Comparison of ENCODE assay signal across 14 cellular contexts in the genomic region with DNA sequence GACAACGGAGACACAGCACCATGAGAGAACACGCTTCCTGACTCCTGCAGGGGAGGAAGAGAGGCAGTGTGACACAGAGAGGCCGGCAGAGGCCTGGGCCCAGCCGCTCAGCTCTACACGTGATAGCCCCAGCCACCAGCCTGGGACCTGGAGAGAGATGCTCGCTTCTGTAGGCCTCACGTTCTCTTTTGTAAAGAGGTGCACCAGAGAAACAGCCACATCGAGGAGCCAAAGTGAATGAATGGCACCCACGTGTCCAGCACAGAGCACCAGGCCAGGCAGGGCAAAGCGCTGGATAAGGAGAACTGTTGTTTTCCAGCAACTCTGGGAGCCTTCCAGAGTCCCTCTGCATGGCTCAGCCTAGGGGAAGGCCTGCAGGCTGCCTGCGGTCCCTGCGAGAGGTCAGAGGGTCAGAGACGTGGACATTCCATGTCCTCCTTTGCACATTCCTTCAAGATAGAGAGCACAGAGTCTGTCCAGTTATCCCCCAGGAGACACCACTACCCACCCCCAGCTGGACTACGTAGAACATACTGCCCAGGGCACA. TPM values are rescaled to one million over a fixed set of nuclear protein-coding genes. Genes with fewer than 3 reads are reported as not detected.
DNase-seq lines count a peak whose midpoint lies in the region; ATAC-seq and TF ChIP-seq lines count a peak whose summit lies in the region.
"Had no signal": no experiment of that assay in that cellular context is flagged by ENCODE, and none has a peak within 500 bp of the region (broad histone marks: within the 10 kb centered on the region; RNA-seq: fewer than 3 reads in every experiment).

No MANE protein-coding gene starts in this region.

- no peak for TF ChIP-seq CTCF in ascending aorta (IDR thresholded peaks at IDR 0.05)
- no peak for TF ChIP-seq CTCF in heart right ventricle (IDR thresholded peaks at IDR 0.05)
- TF ChIP-seq CTCF in osteoblast (IDR thresholded peaks at IDR 0.05; ENCODE audit: extremely low read depth, low read depth, low read length), result no peak
- TF ChIP-seq CTCF in transverse colon (IDR thresholded peaks at IDR 0.05), result no peak
- TF ChIP-seq CTCF in psoas muscle (IDR thresholded peaks at IDR 0.05), result no peak

- H3K4me2 ChIP-seq in osteoblast (ENCODE audit: insufficient read depth, low read length), result no peak overlapping the region

- H3K36me3 ChIP-seq in ascending aorta (peaks cover 10 to 19% of the 10 kb centered on the region in 2 donors), heart right ventricle (peaks cover 0 to 35% (median 5%) of the 10 kb centered on the region in 9 donors), osteoblast (ENCODE audit: insufficient read depth, low read length) (no peaks in the 10 kb centered on the region), transverse colon (no peaks in the 10 kb centered on the region), psoas muscle (ENCODE audit: insufficient read depth in 1 of 2, low read depth in 1 of 2) (peaks cover 0 to 4% of the 10 kb centered on the region in 2 donors)

- CTCF ChIA-PET in activated CD4-positive, alpha-beta memory T cell treated with anti-CD3 and anti-CD28 coated beads, Interleukin-2, amount 10 ng/mL, durations not matched to agents 7 days and 5 days (lab: Charles Lee), result no interaction called here

- H3K27me3 ChIP-seq in ascending aorta (no peaks in the 10 kb centered on the region), heart right ventricle (peaks cover 0 to 34% (median 0%) of the 10 kb centered on the region in 7 donors), osteoblast (ENCODE audit: insufficient read depth, low read length) (peaks cover 32% of the 10 kb centered on the region), transverse colon (peaks cover 32% of the 10 kb centered on the region), psoas muscle (ENCODE audit: insufficient read depth in 3 of 3, low read length in 2 of 3) (peaks cover 0 to 1% (median 0%) of the 10 kb centered on the region in 3 donors)

- DNase-seq in ascending aorta (ENCODE audit: low spot score in 2 of 2) (no peak), heart right ventricle (peak in 1 of 2 donors; percentile 13), osteoblast (ENCODE audit: insufficient read length, low spot score, missing footprints) (peak; percentile 94), transverse colon (peak; percentile 4), cortex of kidney (lab: John Stamatoyannopoulos, UW) (no peak), psoas muscle (no peak)
- DNase-seq in activated CD4-positive, alpha-beta memory T cell treated with anti-CD3 and anti-CD28 coated beads, Interleukin-2, amount 10 ng/mL, durations not matched to agents 7 days and 5 days, result no peak
- DNase-seq: activated CD4-positive, alpha-beta T cell treated with anti-CD3 and anti-CD28 coated beads for 4 hours; GDM1; KBM-7 had no signal

- H3K27ac Mint-ChIP-seq in activated CD4-positive, alpha-beta memory T cell treated with anti-CD3 and anti-CD28 coated beads, Interleukin-2, amount 10 ng/mL, durations not matched to agents 7 days and 5 days, result no peak overlapping the region
- H3K27ac Mint-ChIP-seq: CD4-positive, alpha-beta memory T cell had no signal

- H3K9me3 ChIP-seq in ascending aorta (no peaks in the 10 kb centered on the region), heart right ventricle (no peaks in the 10 kb centered on the region), osteoblast (ENCODE audit: low read depth, low read length) (no peaks in the 10 kb centered on the region), transverse colon (no peaks in the 10 kb centered on the region), psoas muscle (no peaks in the 10 kb centered on the region)

- peaks cover 43 to 68% of the 10 kb centered on the region in 2 donors for H3K4me1 ChIP-seq in ascending aorta
- peaks cover 78 to 97% (median 92%) of the 10 kb centered on the region in 9 donors for H3K4me1 ChIP-seq in heart right ventricle
- no peaks in the 10 kb centered on the region for H3K4me1 ChIP-seq in osteoblast (ENCODE audit: insufficient read depth, low read length)
- peaks cover 26 to 50% (median 37%) of the 10 kb centered on the region in 4 donors for H3K4me1 ChIP-seq in transverse colon
- H3K4me1 ChIP-seq in psoas muscle, result peaks cover 6% of the 10 kb centered on the region

- in situ Hi-C loops in transverse colon (cut with MboI; ENCODE audit: low pct_ligation_motif_present in 1 of 4, low pct_unique_long_range_greater_than_20kb in 1 of 4, low sequenced_read_pairs in 3 of 4), result no loop called here

- POLR2A ChIA-PET in activated CD4-positive, alpha-beta memory T cell treated with anti-CD3 and anti-CD28 coated beads, Interleukin-2, amount 10 ng/mL, durations not matched to agents 7 days and 5 days (lab: Charles Lee), result no interaction called here

- TF ChIP-seq EP300 in transverse colon (IDR thresholded peaks at IDR 0.05; ENCODE audit: low read depth), result no peak

- WGBS in heart right ventricle, 2 donors, result 41 to 52% methylated on average over 14 of the region's 14 CpGs
- WGBS in transverse colon (ENCODE audit: low coverage in 1 of 2), 2 donors, result 79% methylated on average over 14 of the region's 14 CpGs; no CpG with 5 or more reads in 1 of the 2 donors
- WGBS in psoas muscle, 3 donors, result 80 to 81% (median 81%) methylated on average over 14 of the region's 14 CpGs

- no peak overlapping the region for H2AFZ ChIP-seq in osteoblast (ENCODE audit: low read length)

- H3K27me3 Mint-ChIP-seq in activated CD4-positive, alpha-beta memory T cell treated with anti-CD3 and anti-CD28 coated beads, Interleukin-2, amount 10 ng/mL, durations not matched to agents 7 days and 5 days, result peaks cover 29% of the 10 kb centered on the region

- H3K4me3 ChIP-seq in ascending aorta (peak overlapping the region in 1 of 2 donors; percentile 2), heart right ventricle (peak overlapping the region in 1 of 10 donors; percentile 15), osteoblast (ENCODE audit: insufficient read depth, low read length) (no peak overlapping the region), transverse colon (no peak overlapping the region), psoas muscle (no peak overlapping the region)

- H4K20me1 ChIP-seq in osteoblast (ENCODE audit: insufficient read depth, low read length), result no peaks in the 10 kb centered on the region

- H3K4me3 Mint-ChIP-seq in activated CD4-positive, alpha-beta memory T cell treated with anti-CD3 and anti-CD28 coated beads, Interleukin-2, amount 10 ng/mL, durations not matched to agents 7 days and 5 days, result no peak overlapping the region
- H3K4me3 Mint-ChIP-seq: brain; CD4-positive, alpha-beta memory T cell had no signal

- TF ChIP-seq POLR2A in transverse colon (IDR thresholded peaks at IDR 0.05), result no peak

- H3K9me3 Mint-ChIP-seq in activated CD4-positive, alpha-beta memory T cell treated with anti-CD3 and anti-CD28 coated beads, Interleukin-2, amount 10 ng/mL, durations not matched to agents 7 days and 5 days, result no peaks in the 10 kb centered on the region
- H3K9me3 Mint-ChIP-seq: CD4-positive, alpha-beta memory T cell had no signal

- H3K79me2 ChIP-seq in osteoblast (ENCODE audit: insufficient read depth, low read length), result no peaks in the 10 kb centered on the region

- intact Hi-C loops in ascending aorta (cut with DNase I) (no loop called here), heart right ventricle (cut with DNase I) (no loop called here), transverse colon (cut with DNase I; ENCODE audit: low total_unique reads) (no loop called here), psoas muscle (cut with DNase I) (no loop called here)

- H3K27ac ChIP-seq in ascending aorta, result peak overlapping the region; percentile 60 to 82
- peak overlapping the region; percentile 56 to 95 (median 84) for H3K27ac ChIP-seq in heart right ventricle
- H3K27ac ChIP-seq in osteoblast (ENCODE audit: low read depth, low read length), result no peak overlapping the region
- H3K27ac ChIP-seq in transverse colon, result peak overlapping the region; percentile 81 to 91 (median 86)
- H3K27ac ChIP-seq in psoas muscle, result no peak overlapping the region

- H3K36me3 Mint-ChIP-seq in activated CD4-positive, alpha-beta memory T cell treated with anti-CD3 and anti-CD28 coated beads, Interleukin-2, amount 10 ng/mL, durations not matched to agents 7 days and 5 days (ENCODE audit: low read depth), result no peaks in the 10 kb centered on the region
- H3K36me3 Mint-ChIP-seq: brain; CD4-positive, alpha-beta memory T cell had no signal

- no peaks in the 10 kb centered on the region for H3K4me1 Mint-ChIP-seq in activated CD4-positive, alpha-beta memory T cell treated with anti-CD3 and anti-CD28 coated beads, Interleukin-2, amount 10 ng/mL, durations not matched to agents 7 days and 5 days
- H3K4me1 Mint-ChIP-seq: CD4-positive, alpha-beta memory T cell had no signal

- ATAC-seq in heart right ventricle, result no peak
- no peak for ATAC-seq in psoas muscle
- ATAC-seq in HG03025 (IDR thresholded peaks at IDR 0.05; ENCODE audit: low FRiP score, unreplicated experiment), result no peak

RNA-seq across cellular contexts. Expression of a gene that starts 14.2 kb away (rescaled TPM):
- total RNA-seq in ascending aorta, result 169 TPM
- 100 to 1,000 TPM; 150 to 285 (median 160) TPM for total RNA-seq in heart right ventricle
- 100 to 1,000 TPM; 148 to 687 TPM for polyA plus RNA-seq in heart right ventricle
- total RNA-seq in osteoblast, result 11.2 and 14.8 TPM in 2 replicates
- total RNA-seq in transverse colon, result 100 to 1,000 TPM in 2 of 4 donors, 10 to 100 TPM in 2; 34.5 to 198 (median 91.3) TPM
- total RNA-seq in activated CD4-positive, alpha-beta memory T cell treated with anti-CD3 and anti-CD28 coated beads, Interleukin-2, amount 10 ng/mL, durations not matched to agents 7 days and 5 days, result 10 to 100 TPM; 15.0 to 15.5 TPM
- total RNA-seq in psoas muscle, result 10 to 100 TPM in 3 of 4 donors, 1 to 10 TPM in 1; 9.3 to 31.8 (median 20.5) TPM
- 10 to 100 TPM; 12.1 to 16.4 (median 12.9) TPM for polyA plus RNA-seq in psoas muscle

RNA-seq across cellular contexts. Expression of a gene that starts 15.2 kb away (rescaled TPM):
- total RNA-seq in ascending aorta (not detected), heart right ventricle (under 1 TPM in 6 of 10 donors, not detected in 4; 0.22 to 0.59 (median 0.46) TPM), osteoblast (not detected in 2 replicates), transverse colon (under 1 TPM in 1 of 4 donors, not detected in 3; 0.14 TPM), psoas muscle (under 1 TPM in 1 of 4 donors, not detected in 3; 0.17 TPM)
- polyA plus RNA-seq in heart right ventricle (10 to 100 TPM in 1 of 2 donors, under 1 TPM in 1; 0.28 to 16.5 TPM), psoas muscle (under 1 TPM; 0.14 to 0.35 (median 0.21) TPM)
- total RNA-seq in activated CD4-positive, alpha-beta memory T cell treated with anti-CD3 and anti-CD28 coated beads, Interleukin-2, amount 10 ng/mL, durations not matched to agents 7 days and 5 days, result not detected
- total RNA-seq: CD4-positive, alpha-beta memory T cell; esophagus mucosa had no signal
- polyA plus RNA-seq: CD4-positive, alpha-beta memory T cell had no signal

RNA-seq across cellular contexts. Expression of a gene that starts 40.2 kb away (rescaled TPM):
- total RNA-seq in ascending aorta (8.3 TPM), heart right ventricle (1 to 10 TPM; 2.2 to 4.0 (median 3.4) TPM), osteoblast (5.8 and 6.5 TPM in 2 replicates), transverse colon (10 to 100 TPM in 1 of 4 donors, 1 to 10 TPM in 3; 6.8 to 13.7 (median 8.3) TPM), psoas muscle (1 to 10 TPM; 1.6 to 3.7 (median 2.1) TPM)
- polyA plus RNA-seq in heart right ventricle (1 to 10 TPM; 2.8 to 5.6 TPM), psoas muscle (1 to 10 TPM; 1.5 to 4.1 (median 2.5) TPM)
- 1 to 10 TPM; 5.2 to 5.8 TPM for total RNA-seq in activated CD4-positive, alpha-beta memory T cell treated with anti-CD3 and anti-CD28 coated beads, Interleukin-2, amount 10 ng/mL, durations not matched to agents 7 days and 5 days

Comparison
In these comparisons a context has a peak if more than half of its experiments do, and no peak if none do; other contexts are left out.
1. DNase-seq: peak in osteoblast (single experiment) and transverse colon (single experiment); none in ascending aorta (0 of 2), activated CD4-positive, alpha-beta memory T cell treated with anti-CD3 and anti-CD28 coated beads, Interleukin-2, amount 10 ng/mL, durations not matched to agents 7 days and 5 days (single experiment), cortex of kidney (single experiment) and psoas muscle (0 of 2).
2. H3K27ac ChIP-seq: peak in ascending aorta (2 of 2), heart right ventricle (10 of 10) and transverse colon (4 of 4); none in osteoblast (single experiment) and psoas muscle (single experiment).